ENCODE assay signal across 13 cellular contexts in the genomic region with DNA sequence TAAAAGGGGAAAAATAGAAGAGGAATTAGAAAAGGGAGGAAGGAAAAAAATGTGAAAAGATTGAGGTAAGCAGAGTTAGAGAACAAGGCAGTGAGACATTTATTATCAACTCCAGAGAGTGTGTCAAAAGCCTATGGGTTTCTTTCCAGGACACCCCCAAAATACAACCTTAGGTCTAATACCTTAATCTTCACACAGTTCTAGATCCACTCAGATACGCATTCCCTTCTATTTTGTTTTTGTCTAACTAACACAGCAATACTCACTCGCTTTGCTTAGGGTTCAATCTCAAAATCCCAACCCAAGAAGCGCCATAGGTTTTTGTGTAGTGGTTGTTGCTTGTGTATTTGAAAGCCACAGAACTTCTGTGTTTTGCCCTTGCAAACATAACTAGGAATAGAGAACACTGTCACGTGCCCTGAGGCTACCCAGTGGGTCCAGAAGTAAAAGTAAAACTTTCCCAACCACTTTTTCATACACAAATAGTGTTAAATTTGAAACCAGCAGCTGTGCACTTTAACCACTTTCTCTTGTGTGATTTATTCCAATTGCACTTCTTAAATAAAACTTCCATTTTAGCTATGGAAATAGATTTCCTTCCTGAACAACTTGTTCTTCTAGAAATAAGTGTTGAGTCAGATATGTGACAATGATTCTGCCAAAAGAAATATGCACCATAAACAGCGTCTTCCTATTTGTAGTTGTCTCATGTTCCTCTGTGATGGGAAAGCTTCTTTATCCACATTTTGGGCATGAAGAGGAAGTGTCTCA.
A peak's percentile ranks its signal among the peaks of the same experiment; 100 is the strongest.
DNase-seq lines count a peak whose midpoint lies in the region; ATAC-seq lines count a peak whose summit lies in the region.
"Had no signal": no experiment of that assay in that cellular context is flagged by ENCODE, and none has a peak within 500 bp of the region (broad histone marks: within the 10 kb centered on the region; RNA-seq: fewer than 3 reads in every experiment).

No MANE protein-coding gene starts in this region.

- peak overlapping the region; percentile 4 for H3K27ac ChIP-seq in temporal lobe (ENCODE audit: low read depth, low read length)

- intact Hi-C loops in activated T-helper 1 cell treated with anti-CD3 and anti-CD28 coated beads, Interleukin-12 subunit alpha, Interleukin-12 subunit beta, Interleukin-2, Interleukin-4 antibody, amounts not matched to agents 30 ng/mL and 10 ng/mL and 1 ng/mL, durations not matched to agents 14 hours and 24 hours and 36 hours (cut with micrococcal nuclease): no loop called here

- H3K27me3 Mint-ChIP-seq in activated T-helper 1 cell treated with anti-CD3 and anti-CD28 coated beads, Interleukin-12 subunit alpha, Interleukin-12 subunit beta, Interleukin-2, Interleukin-4 antibody, amounts not matched to agents 30 ng/mL and 10 ng/mL and 1 ng/mL, durations not matched to agents 14 hours and 24 hours and 36 hours (ENCODE audit: insufficient read depth): no peaks in the 10 kb centered on the region
- H3K27me3 Mint-ChIP-seq: central memory CD8-positive, alpha-beta T cell had no signal

- H3K9me3 Mint-ChIP-seq in activated T-helper 1 cell treated with anti-CD3 and anti-CD28 coated beads, Interleukin-12 subunit alpha, Interleukin-12 subunit beta, Interleukin-2, Interleukin-4 antibody, amounts not matched to agents 30 ng/mL and 10 ng/mL and 1 ng/mL, durations not matched to agents 14 hours and 24 hours and 36 hours: no peaks in the 10 kb centered on the region

- no peak overlapping the region for H3K4me3 Mint-ChIP-seq in activated T-helper 1 cell treated with anti-CD3 and anti-CD28 coated beads, Interleukin-12 subunit alpha, Interleukin-12 subunit beta, Interleukin-2, Interleukin-4 antibody, amounts not matched to agents 30 ng/mL and 10 ng/mL and 1 ng/mL, durations not matched to agents 14 hours and 24 hours and 36 hours
- H3K4me3 Mint-ChIP-seq: central memory CD8-positive, alpha-beta T cell had no signal

- no peak overlapping the region for H3K27ac Mint-ChIP-seq in activated T-helper 1 cell treated with anti-CD3 and anti-CD28 coated beads, Interleukin-12 subunit alpha, Interleukin-12 subunit beta, Interleukin-2, Interleukin-4 antibody, amounts not matched to agents 30 ng/mL and 10 ng/mL and 1 ng/mL, durations not matched to agents 14 hours and 24 hours and 36 hours

- no peak for DNase-seq in activated CD4-positive, alpha-beta T cell treated with anti-CD3 and anti-CD28 coated beads, Interleukin-2, amount 50 U/mL, for 4 hours
- DNase-seq in activated T-helper 1 cell treated with anti-CD3 and anti-CD28 coated beads, Interleukin-12 subunit alpha, Interleukin-12 subunit beta, Interleukin-2, Interleukin-4 antibody, amounts not matched to agents 30 ng/mL and 10 ng/mL and 1 ng/mL, durations not matched to agents 14 hours and 24 hours and 36 hours (ENCODE audit: low spot score): no peak
- DNase-seq in stimulated activated CD4-positive, alpha-beta T cell treated with anti-CD3 and anti-CD28 coated beads, Interleukin-2, amount 100 ng/mL, for 24 hours: no peak
- DNase-seq: activated gamma-delta T cell; kidney glomerular epithelial cell; NCI-H226; stimulated activated CD4-positive, alpha-beta T cell treated with anti-CD3 and anti-CD28 coated beads, Interleukin-2, amount 100 ng/mL, for 48 hours; substantia nigra had no signal

- ATAC-seq in GM19035 (IDR thresholded peaks at IDR 0.05; ENCODE audit: unreplicated experiment) (peak; percentile 77), GM21825 (IDR thresholded peaks at IDR 0.05; ENCODE audit: unreplicated experiment) (peak; percentile 91), HG03432 (IDR thresholded peaks at IDR 0.05; ENCODE audit: unreplicated experiment) (peak; percentile 94)

- H3K36me3 Mint-ChIP-seq in activated T-helper 1 cell treated with anti-CD3 and anti-CD28 coated beads, Interleukin-12 subunit alpha, Interleukin-12 subunit beta, Interleukin-2, Interleukin-4 antibody, amounts not matched to agents 30 ng/mL and 10 ng/mL and 1 ng/mL, durations not matched to agents 14 hours and 24 hours and 36 hours (ENCODE audit: low read depth): no peaks in the 10 kb centered on the region

- H3K4me1 Mint-ChIP-seq in activated T-helper 1 cell treated with anti-CD3 and anti-CD28 coated beads, Interleukin-12 subunit alpha, Interleukin-12 subunit beta, Interleukin-2, Interleukin-4 antibody, amounts not matched to agents 30 ng/mL and 10 ng/mL and 1 ng/mL, durations not matched to agents 14 hours and 24 hours and 36 hours (ENCODE audit: low read depth): no peaks in the 10 kb centered on the region
- H3K4me1 Mint-ChIP-seq: central memory CD8-positive, alpha-beta T cell had no signal
